In genomic region chr2:127100261-127101047, GRCh38 we compare ENCODE assay signal across 10 cellular contexts. TPM values are rescaled to one million over a fixed set of nuclear protein-coding genes. Genes with fewer than 3 reads are reported as not detected.
DNase-seq lines count a peak whose midpoint lies in the region; ATAC-seq and TF ChIP-seq lines count a peak whose summit lies in the region.
"Had no signal": no experiment of that assay in that cellular context is flagged by ENCODE, and none has a peak within 500 bp of the region (broad histone marks: within the 10 kb centered on the region; RNA-seq: fewer than 3 reads in every experiment).

No MANE protein-coding gene starts in this region.

- H3K27me3 ChIP-seq in NT2/D1 (ENCODE audit: insufficient read depth, insufficient read length) (no peaks in the 10 kb centered on the region), gastrocnemius medialis (no peaks in the 10 kb centered on the region)

- H3K9me3 ChIP-seq in NT2/D1 (ENCODE audit: insufficient read depth, low read length): no peaks in the 10 kb centered on the region
- H3K9me3 ChIP-seq in gastrocnemius medialis: no peaks in the 10 kb centered on the region

- H3K27ac ChIP-seq in gastrocnemius medialis: peak overlapping the region; percentile 97 to 100 (median 100)

- ATAC-seq in gastrocnemius medialis: no peak
- ATAC-seq: right cardiac atrium had no signal

- H3K4me1 ChIP-seq in NT2/D1 (ENCODE audit: insufficient read depth, insufficient read length) (peaks cover 66% of the 10 kb centered on the region), gastrocnemius medialis (peaks cover 78 to 98% of the 10 kb centered on the region in 2 donors)

- peak overlapping the region; percentile 24 for H3K9ac ChIP-seq in NT2/D1 (ENCODE audit: insufficient read length, low read depth)

- peak; percentile 97 for DNase-seq in DMS53 treated with DMSO at 0.1 percent for 48 hours (lab: John Stamatoyannopoulos, UW; ENCODE audit: unreplicated experiment)
- no peak for DNase-seq in NT2/D1 (ENCODE audit: low read depth, low spot score)
- DNase-seq in glomerular visceral epithelial cell (ENCODE audit: extremely low spot score): peak; percentile 94
- peak in 1 of 2 donors; percentile 61 for DNase-seq in gastrocnemius medialis
- no peak for DNase-seq in activated gamma-delta T cell treated with Interleukin-2 at 50 U/mL for 16 hours
- no peak for DNase-seq in SKM-1 treated with dmso at 0.1 percent for 144 hours (lab: John Stamatoyannopoulos, UW; ENCODE audit: unreplicated experiment)
- DNase-seq in activated CD4-positive, alpha-beta T cell treated with anti-CD3 and anti-CD28 coated beads for 48 hours: no peak
- no peak for DNase-seq in stimulated activated CD4-positive, alpha-beta T cell treated with anti-CD3 and anti-CD28 coated beads, Interleukin-2, amount 100 ng/mL, for 24 hours
- DNase-seq: GDM1 had no signal

- in situ Hi-C loops in gastrocnemius medialis (cut with MboI; ENCODE audit: low sequenced_read_pairs in 4 of 4): no loop called here

- H3K4me3 ChIP-seq in NT2/D1 (ENCODE audit: insufficient read length, low read depth): no peak overlapping the region
- H3K4me3 ChIP-seq in gastrocnemius medialis: peak overlapping the region in 3 of 4 donors; percentile 1 to 81 (median 21)

- TF ChIP-seq POLR2A in gastrocnemius medialis (IDR thresholded peaks at IDR 0.05): peak in 1 of 2 donors; percentile 11

- H3K36me3 ChIP-seq in NT2/D1 (ENCODE audit: insufficient read depth, insufficient read length, low read length) (peaks cover 21% of the 10 kb centered on the region), gastrocnemius medialis (no peaks in the 10 kb centered on the region)

- intact Hi-C loops in gastrocnemius medialis (cut with DNase I; ENCODE audit: low total_unique reads): no loop called here

- TF ChIP-seq CTCF in gastrocnemius medialis (IDR thresholded peaks at IDR 0.05 in 4 of 5, conservative IDR thresholded peaks at IDR 0.05 in 1 of 5): peak in 1 of 5 experiments; percentile 18

RNA-seq across cellular contexts. Expression of gene BIN1, which starts 6.5 kb away (rescaled TPM):
- 1,000 to 10,000 TPM; 1,150 to 2,167 (median 1,736) TPM for total RNA-seq in gastrocnemius medialis

Comparison
In these comparisons a context has a peak if more than half of its experiments do, and no peak if none do; other contexts are left out.
1. DNase-seq: peak in DMS53 treated with DMSO at 0.1 percent for 48 hours (single experiment) and glomerular visceral epithelial cell (single experiment); none in NT2/D1 (single experiment), activated gamma-delta T cell treated with Interleukin-2 at 50 U/mL for 16 hours (single experiment), SKM-1 treated with dmso at 0.1 percent for 144 hours (single experiment), activated CD4-positive, alpha-beta T cell treated with anti-CD3 and anti-CD28 coated beads for 48 hours (single experiment) and stimulated activated CD4-positive, alpha-beta T cell treated with anti-CD3 and anti-CD28 coated beads, Interleukin-2, amount 100 ng/mL, for 24 hours (0 of 2).